ENCODE assay signal across 23 cellular contexts in genomic region chr9:85536514-85536913, GRCh38.
"Had no signal": no experiment of that assay in that cellular context is flagged by ENCODE, and none has a peak within 500 bp of the region (broad histone marks: within the 10 kb centered on the region; RNA-seq: fewer than 3 reads in every experiment).

No MANE protein-coding gene starts in this region.

- H3K4me1 ChIP-seq: psoas muscle, right lobe of liver, upper lobe of right lung had no signal

- ATAC-seq: activated CD4-positive, CD25-positive, alpha-beta regulatory T cell treated with anti-CD3 and anti-CD28 coated beads, Interleukin-2, amount 50 U/mL, for 24 hours; activated T-cell treated with anti-CD3 and anti-CD28 coated beads, Interleukin-2, amount 50 U/mL, for 4 hours; left colon; stimulated activated effector memory CD8-positive, alpha-beta T cell treated with anti-CD3 and anti-CD28 coated beads, Interleukin-12 subunit alpha, Interleukin-12 subunit beta, amount 100 ng/mL, for 72 hours had no signal

- H3K27me3 Mint-ChIP-seq: central memory CD8-positive, alpha-beta T cell; memory B cell; naive B cell had no signal

- H3K27ac ChIP-seq: brain microvascular endothelial cell, esophagus muscularis mucosa, psoas muscle, right lobe of liver, stomach had no signal

- H3K9me3 ChIP-seq: esophagus muscularis mucosa, psoas muscle, right lobe of liver, stomach, testis, upper lobe of right lung had no signal

- H3K36me3 ChIP-seq: brain microvascular endothelial cell, esophagus muscularis mucosa, right lobe of liver, stomach, upper lobe of right lung had no signal

- H3K4me1 Mint-ChIP-seq: central memory CD8-positive, alpha-beta T cell; memory B cell; naive B cell; neural crest cell; stimulated activated effector memory CD8-positive, alpha-beta T cell treated with anti-CD3 and anti-CD28 coated beads, Interleukin-12 subunit alpha, Interleukin-12 subunit beta, amount 100 ng/mL, for 72 hours had no signal

- DNase-seq: activated CD4-positive, alpha-beta T cell treated with anti-CD3 and anti-CD28 coated beads, Interleukin-2, amount 50 U/mL, for 1 hour; activated CD8-positive, alpha-beta memory T cell treated with anti-CD3 and anti-CD28 coated beads, Interleukin-2, amount 50 U/mL, for 4 hours; activated naive CD4-positive, alpha-beta T cell treated with anti-CD3 and anti-CD28 coated beads for 36 hours; activated T-cell treated with anti-CD3 and anti-CD28 coated beads, Interleukin-2, amount 50 U/mL, for 4 hours; effector CD4-positive, alpha-beta T cell; left colon; naive B cell; psoas muscle; right lobe of liver; stimulated activated CD4-positive, alpha-beta T cell treated with anti-CD3 and anti-CD28 coated beads, Interleukin-4, amount 100 ng/mL, for 24 hours; stomach; upper lobe of right lung had no signal

- H3K36me3 Mint-ChIP-seq: memory B cell; naive B cell; stimulated activated effector memory CD8-positive, alpha-beta T cell treated with anti-CD3 and anti-CD28 coated beads, Interleukin-12 subunit alpha, Interleukin-12 subunit beta, amount 100 ng/mL, for 72 hours had no signal

- H3K4me3 Mint-ChIP-seq: activated naive CD4-positive, alpha-beta T cell treated with anti-CD3 and anti-CD28 coated beads for 36 hours; activated T-cell treated with anti-CD3 and anti-CD28 coated beads, Interleukin-2, amount 50 U/mL, for 4 hours; central memory CD8-positive, alpha-beta T cell; memory B cell; naive B cell; neural crest cell; stimulated activated effector memory CD8-positive, alpha-beta T cell treated with anti-CD3 and anti-CD28 coated beads, Interleukin-12 subunit alpha, Interleukin-12 subunit beta, amount 100 ng/mL, for 72 hours; T-helper 1 cell treated with Interleukin-12 subunit alpha and Interleukin-12 subunit beta and Interleukin-4 antibody, amounts not matched to agents 30 μg/mL and 1 μg/mL, for 36 hours had no signal

- H3K27me3 ChIP-seq: brain microvascular endothelial cell, esophagus muscularis mucosa, hepatocyte, right lobe of liver, stomach, testis, upper lobe of right lung had no signal

- H3K9me3 Mint-ChIP-seq: activated naive CD4-positive, alpha-beta T cell treated with anti-CD3 and anti-CD28 coated beads for 36 hours; activated T-cell treated with anti-CD3 and anti-CD28 coated beads, Interleukin-2, amount 50 U/mL, for 4 hours; central memory CD8-positive, alpha-beta T cell; memory B cell; naive B cell; neural crest cell; stimulated activated effector memory CD8-positive, alpha-beta T cell treated with anti-CD3 and anti-CD28 coated beads, Interleukin-12 subunit alpha, Interleukin-12 subunit beta, amount 100 ng/mL, for 72 hours; T-helper 1 cell treated with Interleukin-12 subunit alpha and Interleukin-12 subunit beta and Interleukin-4 antibody, amounts not matched to agents 30 μg/mL and 1 μg/mL, for 36 hours had no signal

- H3K4me3 ChIP-seq: esophagus muscularis mucosa, hepatocyte, psoas muscle, right lobe of liver, smooth muscle cell, stomach, testis, upper lobe of right lung had no signal

- H3K27ac Mint-ChIP-seq: activated naive CD4-positive, alpha-beta T cell treated with anti-CD3 and anti-CD28 coated beads for 36 hours; memory B cell; stimulated activated effector memory CD8-positive, alpha-beta T cell treated with anti-CD3 and anti-CD28 coated beads, Interleukin-12 subunit alpha, Interleukin-12 subunit beta, amount 100 ng/mL, for 72 hours; T-helper 1 cell treated with Interleukin-12 subunit alpha and Interleukin-12 subunit beta and Interleukin-4 antibody, amounts not matched to agents 30 μg/mL and 1 μg/mL, for 36 hours had no signal
